In genomic region chr2:151261240-151261976, GRCh38 we compare ENCODE assay signal across 8 cellular contexts. TPM values are rescaled to one million over a fixed set of nuclear protein-coding genes. Genes with fewer than 3 reads are reported as not detected.
DNase-seq lines count a peak whose midpoint lies in the region; ATAC-seq, FAIRE-seq and TF ChIP-seq lines count a peak whose summit lies in the region.

RBM43 (minus strand) TSS chr2:151261863; CDS start chr2:151261727, 136 bp downstream.

- H3K4me3 ChIP-seq in ascending aorta (peak within 1 kb of the TSS; percentile 75 to 84), rectal smooth muscle tissue (ENCODE audit: low read length) (peak within 1 kb of the TSS; percentile 84), aorta (ENCODE audit: low read length in 2 of 2) (peak within 1 kb of the TSS; percentile 66 to 69)

- peak within 1 kb of the TSS; percentile 89 for H3K9ac ChIP-seq in rectal smooth muscle tissue (ENCODE audit: low read length)

- H3K4me1 ChIP-seq in ascending aorta: peaks cover 0 to 13% of the 10 kb centered on the region in 2 donors
- H3K4me1 ChIP-seq in rectal smooth muscle tissue (ENCODE audit: control insufficient read depth, insufficient read depth, low read length): no peaks in the 10 kb centered on the region
- H3K4me1 ChIP-seq in aorta (ENCODE audit: control insufficient read depth in 1 of 2, insufficient read depth in 2 of 2, low read length in 2 of 2): no peaks in the 10 kb centered on the region

- H3K27me3 ChIP-seq in ascending aorta: no peaks in the 10 kb centered on the region
- no peaks in the 10 kb centered on the region for H3K27me3 ChIP-seq in rectal smooth muscle tissue (ENCODE audit: control insufficient read depth, insufficient read depth, low read length)
- H3K27me3 ChIP-seq in aorta (ENCODE audit: control insufficient read depth in 1 of 2, insufficient read depth in 2 of 2, low read length in 1 of 2): no peaks in the 10 kb centered on the region

- peak; percentile 82; the same call in 1 of the 2 replicates for TF ChIP-seq POLR2A in GM12892 (IDR thresholded peaks at IDR 0.05; ENCODE audit: low read depth, low read length)

- peak in 1 of 3 experiments; percentile 7 for TF ChIP-seq CTCF in ascending aorta (IDR thresholded peaks at IDR 0.05)

- no peaks in the 10 kb centered on the region for H3K36me3 ChIP-seq in ascending aorta
- no peaks in the 10 kb centered on the region for H3K36me3 ChIP-seq in rectal smooth muscle tissue (ENCODE audit: control insufficient read depth, insufficient read depth, low read length)
- no peaks in the 10 kb centered on the region for H3K36me3 ChIP-seq in aorta (ENCODE audit: control insufficient read depth in 1 of 2, insufficient read depth in 2 of 2, low read length in 1 of 2)

- intact Hi-C loops in ascending aorta (cut with DNase I): loop anchor here (1.0 to 10.0 kb wide), 5 partner anchors 28 to 1927 kb away; partner anchors contain the start of genes LYPD6, MMADHC and NMI
- intact Hi-C loops in aorta (cut with DNase I): loop anchor here in 1 of 2 donors (10.0 kb wide), 1 partner anchor 1677 kb away; the partner anchor contains the start of gene MMADHC

- H3K27ac ChIP-seq in ascending aorta: peak within 1 kb of the TSS; percentile 87 to 96
- peak within 1 kb of the TSS; percentile 87 for H3K27ac ChIP-seq in rectal smooth muscle tissue (ENCODE audit: low read depth, low read length)
- peak within 1 kb of the TSS; percentile 23 to 87 for H3K27ac ChIP-seq in aorta (ENCODE audit: low read depth in 1 of 2, low read length in 2 of 2)

- DNase-seq in GM12892 (ENCODE audit: insufficient read length) (peak; percentile 81), NCI-H1417 (lab: John Stamatoyannopoulos, UW) (peak; percentile 54 to 92 (median 91)), T-helper 2 cell (peak; percentile 53 to 95 (median 76)), ascending aorta (ENCODE audit: low spot score in 2 of 2) (peak; percentile 53 to 93), hepatic stellate cell (ENCODE audit: low spot score) (peak; percentile 89), aorta (peak; percentile 95)

- no peaks in the 10 kb centered on the region for H3K9me3 ChIP-seq in ascending aorta
- H3K9me3 ChIP-seq in aorta (ENCODE audit: control insufficient read depth, low read length): no peaks in the 10 kb centered on the region

- ATAC-seq in HG02759 (IDR thresholded peaks at IDR 0.05; ENCODE audit: unreplicated experiment): peak; percentile 94
- peak; percentile 96 for ATAC-seq in aorta (ENCODE audit: low FRiP score)

- peak; percentile 94 for FAIRE-seq in GM12892 (lab: Jason Lieb, UNC)

- 0% methylated on average over 56 to 61 of the region's 61 CpGs for WGBS in aorta, 2 donors

RNA-seq across cellular contexts. Expression of gene RBM43, which starts in this region (rescaled TPM):
- 3.4 TPM for polyA plus RNA-seq in GM12892 (2012; ENCODE audit: missing spikeins)
- total RNA-seq in ascending aorta (0.96 TPM), aorta (10 to 100 TPM in 1 of 2 donors, 1 to 10 TPM in 1; 3.7 to 11.7 TPM)
- 10 to 100 TPM in 1 of 2 donors, 1 to 10 TPM in 1; 4.8 to 10.1 TPM for polyA plus RNA-seq in aorta

Comparison
In these comparisons a context has a peak if more than half of its experiments do, and no peak if none do; other contexts are left out.
1. Peak in every context shown above with its lines: DNase-seq, ATAC-seq, H3K4me3 ChIP-seq and H3K27ac ChIP-seq.
2. Peak in DNase-seq, H3K4me3 ChIP-seq and H3K27ac ChIP-seq in ascending aorta; RNA of the gene not detected or under 1 TPM.